ENCODE assay signal across 1 cellular context in genomic region chr16:57268804-57269800, GRCh38.
TF ChIP-seq lines count a peak whose summit lies in the region.

No MANE protein-coding gene starts in this region.

TF ChIP-seq in HCT116, 20 proteins besides CTCF, POLR2A, EP300 and RAD21 (continued from another document):
- TF ChIP-seq, protein P1, sequence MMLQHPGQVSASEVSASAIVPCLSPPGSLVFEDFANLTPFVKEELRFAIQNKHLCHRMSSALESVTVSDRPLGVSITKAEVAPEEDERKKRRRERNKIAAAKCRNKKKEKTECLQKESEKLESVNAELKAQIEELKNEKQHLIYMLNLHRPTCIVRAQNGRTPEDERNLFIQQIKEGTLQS (IDR thresholded peaks at IDR 0.05) = no peak
- TF ChIP-seq SIN3A (IDR thresholded peaks at IDR 0.05; ENCODE audit: low read depth) (no peak), YY1 (IDR thresholded peaks at IDR 0.05; ENCODE audit: extremely low read depth, insufficient replicate concordance, low read depth, low read length) (no peak), FOSL1 (IDR thresholded peaks at IDR 0.05; ENCODE audit: low read depth) (no peak), ELF1 (IDR thresholded peaks at IDR 0.05; ENCODE audit: borderline replicate concordance, low read depth) (no peak), EGR1 (IDR thresholded peaks at IDR 0.05; ENCODE audit: low read depth) (no peak), ZNF274 (IDR thresholded peaks at IDR 0.05; ENCODE audit: low read depth, low read length) (no peak), ZFX (IDR thresholded peaks at IDR 0.05) (no peak), POLR2AphosphoS5 (IDR thresholded peaks at IDR 0.05; ENCODE audit: low read depth, low read length) (no peak), EZH2 (IDR thresholded peaks at IDR 0.05) (no peak), JUND (IDR thresholded peaks at IDR 0.05) (no peak), EZH2phosphoT487 (IDR thresholded peaks at IDR 0.05; ENCODE audit: borderline replicate concordance) (no peak)
